In the genomic region with DNA sequence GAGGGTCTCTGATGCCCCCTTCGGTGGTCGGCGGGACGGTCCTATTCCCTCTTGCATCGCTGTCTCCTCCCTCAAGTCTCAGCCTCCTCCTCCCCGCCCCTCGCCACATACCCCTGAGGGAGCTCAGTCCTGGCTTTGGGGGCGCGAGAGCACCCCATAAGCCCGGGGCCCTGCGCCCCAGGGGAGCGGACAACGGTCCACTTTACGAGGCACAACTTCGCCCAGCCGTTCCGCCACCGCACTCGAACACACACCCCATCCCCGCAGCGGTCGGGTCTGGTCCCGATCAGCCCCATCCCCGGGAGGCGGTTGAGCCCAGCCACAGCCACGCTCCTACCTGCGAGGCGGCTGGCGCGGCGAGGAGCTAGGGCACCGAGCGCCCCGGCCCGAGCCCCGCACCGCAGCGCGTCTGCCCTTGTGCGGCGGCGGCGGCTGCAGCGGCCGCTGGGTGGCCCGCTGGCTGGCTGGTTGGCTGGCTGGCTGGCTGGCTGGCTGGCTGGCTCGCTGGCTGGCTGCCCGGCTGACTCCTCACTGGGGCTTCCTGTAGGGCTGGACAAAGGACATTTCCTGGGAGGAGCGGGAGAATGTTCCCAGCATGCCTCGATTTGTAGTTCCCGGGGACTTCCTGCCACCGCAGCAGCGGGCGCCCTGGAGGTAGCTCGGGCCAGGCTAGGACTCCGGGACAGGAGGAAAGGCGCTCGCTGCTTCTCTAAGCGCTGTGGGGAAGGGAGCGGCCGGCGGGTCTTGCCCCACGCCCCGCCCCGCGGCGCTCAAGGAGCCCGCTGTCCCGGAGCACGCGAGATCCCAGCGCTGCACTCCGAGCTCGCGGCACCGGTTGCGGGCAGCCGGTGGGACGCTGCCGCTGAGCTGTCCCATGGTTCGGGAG, we compare ENCODE assay signal across 1 cellular context.
TF ChIP-seq lines count a peak whose summit lies in the region.

Gene ZNF697 (minus strand): TSS at position 533 of the 886 bp plus-strand sequence. CDS start 22,166 bp downstream, outside the sequence.

TF ChIP-seq in HepG2, 621 proteins besides CTCF, POLR2A, EP300 and RAD21 (continued from another document and continues in another):
- TF ChIP-seq, protein P1, sequence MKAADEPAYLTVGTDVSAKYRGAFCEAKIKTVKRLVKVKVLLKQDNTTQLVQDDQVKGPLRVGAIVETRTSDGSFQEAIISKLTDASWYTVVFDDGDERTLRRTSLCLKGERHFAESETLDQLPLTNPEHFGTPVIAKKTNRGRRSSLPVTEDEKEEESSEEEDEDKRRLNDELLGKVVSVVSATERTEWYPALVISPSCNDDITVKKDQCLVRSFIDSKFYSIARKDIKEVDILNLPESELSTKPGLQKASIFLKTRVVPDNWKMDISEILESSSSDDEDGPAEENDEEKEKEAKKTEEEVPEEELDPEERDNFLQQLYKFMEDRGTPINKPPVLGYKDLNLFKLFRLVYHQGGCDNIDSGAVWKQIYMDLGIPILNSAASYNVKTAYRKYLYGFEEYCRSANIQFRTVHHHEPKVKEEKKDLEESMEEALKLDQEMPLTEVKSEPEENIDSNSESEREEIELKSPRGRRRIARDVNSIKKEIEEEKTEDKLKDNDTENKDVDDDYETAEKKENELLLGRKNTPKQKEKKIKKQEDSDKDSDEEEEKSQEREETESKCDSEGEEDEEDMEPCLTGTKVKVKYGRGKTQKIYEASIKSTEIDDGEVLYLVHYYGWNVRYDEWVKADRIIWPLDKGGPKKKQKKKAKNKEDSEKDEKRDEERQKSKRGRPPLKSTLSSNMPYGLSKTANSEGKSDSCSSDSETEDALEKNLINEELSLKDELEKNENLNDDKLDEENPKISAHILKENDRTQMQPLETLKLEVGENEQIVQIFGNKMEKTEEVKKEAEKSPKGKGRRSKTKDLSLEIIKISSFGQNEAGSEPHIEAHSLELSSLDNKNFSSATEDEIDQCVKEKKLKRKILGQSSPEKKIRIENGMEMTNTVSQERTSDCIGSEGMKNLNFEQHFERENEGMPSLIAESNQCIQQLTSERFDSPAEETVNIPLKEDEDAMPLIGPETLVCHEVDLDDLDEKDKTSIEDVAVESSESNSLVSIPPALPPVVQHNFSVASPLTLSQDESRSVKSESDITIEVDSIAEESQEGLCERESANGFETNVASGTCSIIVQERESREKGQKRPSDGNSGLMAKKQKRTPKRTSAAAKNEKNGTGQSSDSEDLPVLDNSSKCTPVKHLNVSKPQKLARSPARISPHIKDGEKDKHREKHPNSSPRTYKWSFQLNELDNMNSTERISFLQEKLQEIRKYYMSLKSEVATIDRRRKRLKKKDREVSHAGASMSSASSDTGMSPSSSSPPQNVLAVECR (CRISPR knock-in tag; IDR thresholded peaks at IDR 0.05; ENCODE audit: borderline replicate concordance) = peak; percentile 71
- peak; percentile 57 for TF ChIP-seq ZSCAN29 (CRISPR knock-in tag; conservative IDR thresholded peaks at IDR 0.05)
- TF ChIP-seq ZNF557 (CRISPR knock-in tag; IDR thresholded peaks at IDR 0.05) = 0 out of 2 replicates have a peak, but pooled peaks have one; percentile 71
- peak; percentile 75 for TF ChIP-seq HCFC1 (IDR thresholded peaks at IDR 0.05; ENCODE audit: low read depth, low read length)
- TF ChIP-seq ZNF281 (CRISPR knock-in tag; IDR thresholded peaks at IDR 0.05; ENCODE audit: borderline replicate concordance) = no peak
- peak; percentile 59 for TF ChIP-seq ASH2L (IDR thresholded peaks at IDR 0.05; ENCODE audit: insufficient read length, low read depth, low read length)
- no peak for TF ChIP-seq IRF1 (CRISPR knock-in tag; IDR thresholded peaks at IDR 0.05; ENCODE audit: low read depth)
- TF ChIP-seq ZNF256 (CRISPR knock-in tag; conservative IDR thresholded peaks at IDR 0.05) = no peak
- no peak for TF ChIP-seq BHLHE40 (IDR thresholded peaks at IDR 0.05; ENCODE audit: low read length)
- TF ChIP-seq ATF3 (CRISPR knock-in tag; IDR thresholded peaks at IDR 0.05) = peak; percentile 31; the same call in 1 of the 2 replicates
- TF ChIP-seq, protein P2, sequence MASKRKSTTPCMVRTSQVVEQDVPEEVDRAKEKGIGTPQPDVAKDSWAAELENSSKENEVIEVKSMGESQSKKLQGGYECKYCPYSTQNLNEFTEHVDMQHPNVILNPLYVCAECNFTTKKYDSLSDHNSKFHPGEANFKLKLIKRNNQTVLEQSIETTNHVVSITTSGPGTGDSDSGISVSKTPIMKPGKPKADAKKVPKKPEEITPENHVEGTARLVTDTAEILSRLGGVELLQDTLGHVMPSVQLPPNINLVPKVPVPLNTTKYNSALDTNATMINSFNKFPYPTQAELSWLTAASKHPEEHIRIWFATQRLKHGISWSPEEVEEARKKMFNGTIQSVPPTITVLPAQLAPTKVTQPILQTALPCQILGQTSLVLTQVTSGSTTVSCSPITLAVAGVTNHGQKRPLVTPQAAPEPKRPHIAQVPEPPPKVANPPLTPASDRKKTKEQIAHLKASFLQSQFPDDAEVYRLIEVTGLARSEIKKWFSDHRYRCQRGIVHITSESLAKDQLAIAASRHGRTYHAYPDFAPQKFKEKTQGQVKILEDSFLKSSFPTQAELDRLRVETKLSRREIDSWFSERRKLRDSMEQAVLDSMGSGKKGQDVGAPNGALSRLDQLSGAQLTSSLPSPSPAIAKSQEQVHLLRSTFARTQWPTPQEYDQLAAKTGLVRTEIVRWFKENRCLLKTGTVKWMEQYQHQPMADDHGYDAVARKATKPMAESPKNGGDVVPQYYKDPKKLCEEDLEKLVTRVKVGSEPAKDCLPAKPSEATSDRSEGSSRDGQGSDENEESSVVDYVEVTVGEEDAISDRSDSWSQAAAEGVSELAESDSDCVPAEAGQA (IDR thresholded peaks at IDR 0.05; ENCODE audit: low read depth) = no peak
- TF ChIP-seq, protein P2 (CRISPR knock-in tag; IDR thresholded peaks at IDR 0.05; ENCODE audit: borderline replicate concordance) = 0 out of 2 replicates have a peak, but pooled peaks have one; percentile 13
- TF ChIP-seq SMAD9 (CRISPR knock-in tag; IDR thresholded peaks at IDR 0.05) = no peak
- TF ChIP-seq ZBTB34 (CRISPR knock-in tag; IDR thresholded peaks at IDR 0.05) = peak; percentile 65; the same call in 1 of the 2 replicates
- TF ChIP-seq RFXANK (CRISPR knock-in tag; IDR thresholded peaks at IDR 0.05) = no peak
- TF ChIP-seq ZNF891 (CRISPR knock-in tag; IDR thresholded peaks at IDR 0.05) = no peak
- TF ChIP-seq SP140L (CRISPR knock-in tag; IDR thresholded peaks at IDR 0.05; ENCODE audit: borderline replicate concordance) = no peak
- no peak for TF ChIP-seq FOXK1 (CRISPR knock-in tag; IDR thresholded peaks at IDR 0.05; ENCODE audit: borderline replicate concordance, low read depth)
- 0 out of 2 replicates have a peak, but pooled peaks have one; percentile 41 for TF ChIP-seq POGZ (CRISPR knock-in tag; IDR thresholded peaks at IDR 0.05)
- TF ChIP-seq KLF12 (CRISPR knock-in tag; IDR thresholded peaks at IDR 0.05; ENCODE audit: borderline replicate concordance) = peak; percentile 50; the same call in 1 of the 2 replicates
- TF ChIP-seq ELF1 (CRISPR knock-in tag; IDR thresholded peaks at IDR 0.05) = peak; percentile 91
- TF ChIP-seq THAP11 (CRISPR knock-in tag; IDR thresholded peaks at IDR 0.05) = peak; percentile 97
- no peak for TF ChIP-seq IKZF1 (IDR thresholded peaks at IDR 0.05)
- peak; percentile 28; the same call in 1 of the 2 replicates for TF ChIP-seq ZNF335 (CRISPR knock-in tag; IDR thresholded peaks at IDR 0.05)
- peak; percentile 59; the same call in 1 of the 2 replicates for TF ChIP-seq ETV5 (CRISPR knock-in tag; IDR thresholded peaks at IDR 0.05; ENCODE audit: borderline replicate concordance)
- TF ChIP-seq, protein P3, sequence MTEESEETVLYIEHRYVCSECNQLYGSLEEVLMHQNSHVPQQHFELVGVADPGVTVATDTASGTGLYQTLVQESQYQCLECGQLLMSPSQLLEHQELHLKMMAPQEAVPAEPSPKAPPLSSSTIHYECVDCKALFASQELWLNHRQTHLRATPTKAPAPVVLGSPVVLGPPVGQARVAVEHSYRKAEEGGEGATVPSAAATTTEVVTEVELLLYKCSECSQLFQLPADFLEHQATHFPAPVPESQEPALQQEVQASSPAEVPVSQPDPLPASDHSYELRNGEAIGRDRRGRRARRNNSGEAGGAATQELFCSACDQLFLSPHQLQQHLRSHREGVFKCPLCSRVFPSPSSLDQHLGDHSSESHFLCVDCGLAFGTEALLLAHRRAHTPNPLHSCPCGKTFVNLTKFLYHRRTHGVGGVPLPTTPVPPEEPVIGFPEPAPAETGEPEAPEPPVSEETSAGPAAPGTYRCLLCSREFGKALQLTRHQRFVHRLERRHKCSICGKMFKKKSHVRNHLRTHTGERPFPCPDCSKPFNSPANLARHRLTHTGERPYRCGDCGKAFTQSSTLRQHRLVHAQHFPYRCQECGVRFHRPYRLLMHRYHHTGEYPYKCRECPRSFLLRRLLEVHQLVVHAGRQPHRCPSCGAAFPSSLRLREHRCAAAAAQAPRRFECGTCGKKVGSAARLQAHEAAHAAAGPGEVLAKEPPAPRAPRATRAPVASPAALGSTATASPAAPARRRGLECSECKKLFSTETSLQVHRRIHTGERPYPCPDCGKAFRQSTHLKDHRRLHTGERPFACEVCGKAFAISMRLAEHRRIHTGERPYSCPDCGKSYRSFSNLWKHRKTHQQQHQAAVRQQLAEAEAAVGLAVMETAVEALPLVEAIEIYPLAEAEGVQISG (CRISPR knock-in tag; IDR thresholded peaks at IDR 0.05) = peak; percentile 92
- TF ChIP-seq KAT2B (IDR thresholded peaks at IDR 0.05; ENCODE audit: borderline replicate concordance, low read depth, low read length) = no peak
- TF ChIP-seq ZNF616 (CRISPR knock-in tag; IDR thresholded peaks at IDR 0.05; ENCODE audit: low read depth) = no peak
